23 cellular contexts compared by ENCODE assay signal in the genomic region with DNA sequence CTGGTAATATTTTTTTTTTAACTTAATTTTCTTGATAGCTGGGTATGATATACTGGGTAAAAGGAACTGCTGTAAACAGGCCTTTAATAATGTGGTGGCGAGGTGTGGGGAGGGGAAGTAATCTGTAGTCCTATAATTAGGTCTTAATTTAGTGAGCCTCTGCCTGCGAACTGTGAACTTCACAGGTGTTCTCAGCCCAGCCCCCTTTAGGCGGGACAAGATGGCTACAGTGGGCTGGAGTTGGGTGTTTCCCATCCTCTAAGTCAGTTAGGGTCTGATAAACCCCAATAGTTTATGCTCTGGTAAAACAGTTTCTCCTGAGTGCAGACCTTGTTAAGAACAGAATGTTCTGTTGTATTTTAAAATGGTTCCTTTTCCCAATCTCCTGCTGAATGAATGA.
A peak's percentile ranks its signal among the peaks of the same experiment; 100 is the strongest.
DNase-seq lines count a peak whose midpoint lies in the region; ATAC-seq and TF ChIP-seq lines count a peak whose summit lies in the region.
"Had no signal": no experiment of that assay in that cellular context is flagged by ENCODE, and none has a peak within 500 bp of the region (broad histone marks: within the 10 kb centered on the region; RNA-seq: fewer than 3 reads in every experiment).

No MANE protein-coding gene starts in this region.

- H3K27ac ChIP-seq in neutrophil, result peak overlapping the region; percentile 7
- H3K27ac ChIP-seq: RWPE1 had no signal

- H3K4me3 Mint-ChIP-seq in IgD-negative memory B cell, result peak overlapping the region in 3 of 4 donors; percentile 18 to 77 (median 35)
- no peak overlapping the region for H3K4me3 Mint-ChIP-seq in activated naive CD8-positive, alpha-beta T cell treated with anti-CD3 and anti-CD28 coated beads for 36 hours
- H3K4me3 Mint-ChIP-seq: stimulated activated naive B cell treated with anti-CD40 and anti-IgM and Interleukin-4, amounts not matched to agents 10 μg/mL and 1 μg/mL and 100 μg/mL, for 72 hours; type B pancreatic cell had no signal

- no peaks in the 10 kb centered on the region for H3K27me3 ChIP-seq in neutrophil
- H3K27me3 ChIP-seq: esophagus squamous epithelium, left lung had no signal

- peaks cover 16 to 29% (median 24%) of the 10 kb centered on the region in 3 donors for H3K4me1 Mint-ChIP-seq in IgD-negative memory B cell
- peaks cover 50% of the 10 kb centered on the region for H3K4me1 Mint-ChIP-seq in activated naive CD8-positive, alpha-beta T cell treated with anti-CD3 and anti-CD28 coated beads for 36 hours

- ATAC-seq in HG02642 (IDR thresholded peaks at IDR 0.05; ENCODE audit: poor library complexity, unreplicated experiment), result no peak
- ATAC-seq: HCT116, left lung had no signal

- no peak overlapping the region for H3K4me3 ChIP-seq in neutrophil (ENCODE audit: low read depth in 1 of 2, low read length in 1 of 2)
- H3K4me3 ChIP-seq: esophagus squamous epithelium, left lung had no signal

- H3K27me3 Mint-ChIP-seq in IgD-negative memory B cell, result peaks cover 14% of the 10 kb centered on the region
- no peaks in the 10 kb centered on the region for H3K27me3 Mint-ChIP-seq in activated naive CD8-positive, alpha-beta T cell treated with anti-CD3 and anti-CD28 coated beads for 36 hours

- peak overlapping the region; percentile 18 to 94 (median 31) for H3K27ac Mint-ChIP-seq in IgD-negative memory B cell
- H3K27ac Mint-ChIP-seq in activated naive CD8-positive, alpha-beta T cell treated with anti-CD3 and anti-CD28 coated beads for 36 hours, result peak overlapping the region; percentile 94
- H3K27ac Mint-ChIP-seq: type B pancreatic cell had no signal

- H3K9me3 Mint-ChIP-seq in IgD-negative memory B cell, result peaks cover 0 to 2% (median 0%) of the 10 kb centered on the region in 3 donors
- peaks cover 6% of the 10 kb centered on the region for H3K9me3 Mint-ChIP-seq in activated naive CD8-positive, alpha-beta T cell treated with anti-CD3 and anti-CD28 coated beads for 36 hours
- H3K9me3 Mint-ChIP-seq: type B pancreatic cell had no signal

- no peaks in the 10 kb centered on the region for H3K36me3 ChIP-seq in neutrophil
- H3K36me3 ChIP-seq: esophagus squamous epithelium, left lung had no signal

- no peak for TF ChIP-seq CTCF in neutrophil (IDR thresholded peaks at IDR 0.05)

- H3K4me1 ChIP-seq in neutrophil (ENCODE audit: control insufficient read depth in 1 of 2, insufficient read depth in 1 of 2, low read depth in 1 of 2, low read length in 1 of 2), result peaks cover 4 to 12% of the 10 kb centered on the region in 2 experiments

- DNase-seq in NOMO-1 (lab: John Stamatoyannopoulos, UW; ENCODE audit: unreplicated experiment in 2 of 2) (peak; percentile 4 to 6), NOMO-1 treated with dmso at 0.1 percent for 144 hours (lab: John Stamatoyannopoulos, UW; ENCODE audit: unreplicated experiment) (no peak)
- no peak for DNase-seq in activated naive CD8-positive, alpha-beta T cell treated with anti-CD3 and anti-CD28 coated beads for 36 hours
- DNase-seq in activated effector memory CD4-positive, alpha-beta T cell treated with Interleukin-2 at 50 U/mL for 16 hours, result no peak
- DNase-seq in stimulated activated CD4-positive, alpha-beta T cell treated with anti-CD3 and anti-CD28 coated beads, Interleukin-4, amount 100 ng/mL, for 1 hour, result no peak
- DNase-seq: activated CD4-positive, alpha-beta T cell treated with anti-CD3 and anti-CD28 coated beads for 48 hours; activated CD8-positive, alpha-beta memory T cell treated with anti-CD3 and anti-CD28 coated beads, Interleukin-2, amount 50 U/mL, for 48 hours; C1 segment of cervical spinal cord; DMS153; effector CD8-positive, alpha-beta T cell; esophagus squamous epithelium; left lung; NCI-H1436 treated with DMSO at 0.1 percent for 48 hours; NCI-H226; NK-92 treated with Interleukin-12 subunit alpha and Interleukin-12 subunit beta, amount 100 ng/mL, for 24 hours; stimulated activated CD4-positive, alpha-beta T cell treated with anti-CD3 and anti-CD28 coated beads, Interleukin-15, amount 100 ng/mL, for 24 hours; stimulated activated naive B cell treated with anti-CD40 and anti-IgM and Interleukin-4, amounts not matched to agents 10 μg/mL and 1 μg/mL and 100 μg/mL, for 72 hours had no signal

- H3K9me3 ChIP-seq in neutrophil, result no peaks in the 10 kb centered on the region
- H3K9me3 ChIP-seq: esophagus squamous epithelium, left lung had no signal

- peaks cover 4% of the 10 kb centered on the region for H3K36me3 Mint-ChIP-seq in IgD-negative memory B cell
- peaks cover 14% of the 10 kb centered on the region for H3K36me3 Mint-ChIP-seq in activated naive CD8-positive, alpha-beta T cell treated with anti-CD3 and anti-CD28 coated beads for 36 hours
- H3K36me3 Mint-ChIP-seq: stimulated activated naive B cell treated with anti-CD40 and anti-IgM and Interleukin-4, amounts not matched to agents 10 μg/mL and 1 μg/mL and 100 μg/mL, for 72 hours; type B pancreatic cell had no signal

Comparison
In these comparisons a context has a peak if more than half of its experiments do, and no peak if none do; other contexts are left out.
1. DNase-seq: peak in NOMO-1 (2 of 2); none in NOMO-1 treated with dmso at 0.1 percent for 144 hours (single experiment), activated naive CD8-positive, alpha-beta T cell treated with anti-CD3 and anti-CD28 coated beads for 36 hours (single experiment), activated effector memory CD4-positive, alpha-beta T cell treated with Interleukin-2 at 50 U/mL for 16 hours (single experiment) and stimulated activated CD4-positive, alpha-beta T cell treated with anti-CD3 and anti-CD28 coated beads, Interleukin-4, amount 100 ng/mL, for 1 hour (single experiment).